In genomic region chr14:55546212-55546874, GRCh38 we compare ENCODE assay signal across 14 cellular contexts. TPM values are rescaled to one million over a fixed set of nuclear protein-coding genes. Genes with fewer than 3 reads are reported as not detected.
DNase-seq lines count a peak whose midpoint lies in the region; ATAC-seq lines count a peak whose summit lies in the region.
"Had no signal": no experiment of that assay in that cellular context is flagged by ENCODE, and none has a peak within 500 bp of the region (broad histone marks: within the 10 kb centered on the region; RNA-seq: fewer than 3 reads in every experiment).

No MANE protein-coding gene starts in this region.

- no peak overlapping the region for H3K4me3 ChIP-seq in H7 (ENCODE audit: insufficient read depth, low read depth, low read length)

- peak; percentile 13 for DNase-seq in RPMI8226
- no peak for DNase-seq in SK-N-DZ (ENCODE audit: low spot score)
- no peak for DNase-seq in NCI-H2196 treated with DMSO at 0.1 percent for 48 hours (lab: John Stamatoyannopoulos, UW; ENCODE audit: unreplicated experiment)
- DNase-seq in H7: no peak
- DNase-seq in NCI-H748 treated with DMSO at 0.1 percent for 48 hours (lab: John Stamatoyannopoulos, UW): no peak
- DNase-seq: activated CD4-positive, alpha-beta T cell treated with anti-CD3 and anti-CD28 coated beads, Interleukin-2, amount 50 U/mL, for 1 hour; activated effector memory CD4-positive, alpha-beta T cell treated with anti-CD3 and anti-CD28 coated beads, Interleukin-2, amount 50 U/mL, for 16 hours; DND-41; endodermal cell; NCI-H1930; T-helper 1 cell had no signal

- ATAC-seq in GM18868 (IDR thresholded peaks at IDR 0.05; ENCODE audit: unreplicated experiment) (peak; percentile 69), GM21515 (IDR thresholded peaks at IDR 0.05; ENCODE audit: unreplicated experiment) (peak; percentile 67), HG03045 (IDR thresholded peaks at IDR 0.05; ENCODE audit: unreplicated experiment) (peak; percentile 61)

- no peaks in the 10 kb centered on the region for H3K27me3 ChIP-seq in H7 (ENCODE audit: control insufficient read depth, insufficient read depth, low read length)

- no peaks in the 10 kb centered on the region for H3K36me3 ChIP-seq in H7 (replicated peaks; ENCODE audit: control insufficient read depth, insufficient read depth, low read length)

RNA-seq across cellular contexts. Expression of gene KTN1, which starts 33.7 kb away (rescaled TPM):
- 117 and 132 TPM in 2 replicates for polyA plus RNA-seq in SK-N-DZ (2014; cell fraction: cytosol; rRNA removed)
- polyA plus RNA-seq in SK-N-DZ (2014; cell fraction: nucleus; rRNA removed): 139 and 171 TPM in 2 replicates
- 55.8 and 109 TPM in 2 replicates for total RNA-seq in H7 (2014; rRNA removed; shearing (Covaris generic))
